ENCODE assay signal across 8 cellular contexts in the genomic region with DNA sequence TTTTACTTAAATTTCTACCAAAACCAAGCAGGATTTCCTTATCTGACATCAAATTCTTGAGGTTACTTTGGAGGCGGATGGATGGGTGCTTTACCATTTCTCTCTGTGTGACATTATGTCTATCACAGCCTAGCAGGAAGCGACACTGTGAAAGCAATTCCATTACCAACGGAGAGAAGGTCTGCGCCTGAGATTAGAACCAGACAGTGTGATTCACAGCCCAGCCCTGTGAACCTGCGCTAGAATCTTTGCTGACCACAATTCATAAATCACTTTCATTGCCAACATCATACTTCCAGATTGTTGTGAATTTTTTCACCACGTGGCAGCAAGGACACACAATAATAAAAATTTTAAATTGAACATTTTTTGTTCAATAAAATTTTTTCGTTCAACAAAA.
DNase-seq lines count a peak whose midpoint lies in the region; TF ChIP-seq lines count a peak whose summit lies in the region.

No MANE protein-coding gene starts in this region.

- DNase-seq in KG1 (lab: John Stamatoyannopoulos, UW), result peak; percentile 43
- DNase-seq in activated CD8-positive, alpha-beta memory T cell treated with anti-CD3 and anti-CD28 coated beads, Interleukin-2, amount 50 U/mL, for 48 hours, result peak; percentile 66
- DNase-seq in fibroblast of peridontal ligament (ENCODE audit: extremely low read depth), result peak; percentile 87
- peak in 2 of 3 experiments; percentile 39 to 53 for DNase-seq in stimulated activated CD4-positive, alpha-beta T cell treated with anti-CD3 and anti-CD28 coated beads, TNF-alpha, amount 100 ng/mL, for 4 hours (ENCODE audit: low read depth in 3 of 3)
- no peak for DNase-seq in superior temporal gyrus (ENCODE audit: extremely low spot score)
- no peak for DNase-seq in NCI-H82 treated with DMSO at 0.1 percent for 48 hours (lab: John Stamatoyannopoulos, UW; ENCODE audit: unreplicated experiment)
- DNase-seq in progenitor cell of endocrine pancreas (ENCODE audit: low spot score, unreplicated experiment), result no peak
- DNase-seq in NCI-H2171 (lab: John Stamatoyannopoulos, UW), result no peak

- TF ChIP-seq CTCF in progenitor cell of endocrine pancreas (IDR thresholded peaks at IDR 0.05; ENCODE audit: unreplicated experiment), result no peak

- H3K36me3 Mint-ChIP-seq in progenitor cell of endocrine pancreas (ENCODE audit: insufficient read depth), result no peaks in the 10 kb centered on the region

- peaks cover 3% of the 10 kb centered on the region for H3K9me3 Mint-ChIP-seq in progenitor cell of endocrine pancreas (ENCODE audit: low read depth)

- H3K27ac Mint-ChIP-seq in progenitor cell of endocrine pancreas, result no peak overlapping the region

- H3K4me1 Mint-ChIP-seq in progenitor cell of endocrine pancreas (ENCODE audit: low read depth), result peaks cover 2% of the 10 kb centered on the region

- no peaks in the 10 kb centered on the region for H3K27me3 Mint-ChIP-seq in progenitor cell of endocrine pancreas

- H3K4me3 Mint-ChIP-seq in progenitor cell of endocrine pancreas (ENCODE audit: low read depth), result no peak overlapping the region

Comparison
In these comparisons a context has a peak if more than half of its experiments do, and no peak if none do; other contexts are left out.
1. DNase-seq: peak in KG1 (single experiment), activated CD8-positive, alpha-beta memory T cell treated with anti-CD3 and anti-CD28 coated beads, Interleukin-2, amount 50 U/mL, for 48 hours (single experiment), fibroblast of peridontal ligament (single experiment) and stimulated activated CD4-positive, alpha-beta T cell treated with anti-CD3 and anti-CD28 coated beads, TNF-alpha, amount 100 ng/mL, for 4 hours (2 of 3); none in superior temporal gyrus (single experiment), NCI-H82 treated with DMSO at 0.1 percent for 48 hours (single experiment), progenitor cell of endocrine pancreas (single experiment) and NCI-H2171 (single experiment).